Comparison of ENCODE assay signal across 17 cellular contexts in the genomic region with DNA sequence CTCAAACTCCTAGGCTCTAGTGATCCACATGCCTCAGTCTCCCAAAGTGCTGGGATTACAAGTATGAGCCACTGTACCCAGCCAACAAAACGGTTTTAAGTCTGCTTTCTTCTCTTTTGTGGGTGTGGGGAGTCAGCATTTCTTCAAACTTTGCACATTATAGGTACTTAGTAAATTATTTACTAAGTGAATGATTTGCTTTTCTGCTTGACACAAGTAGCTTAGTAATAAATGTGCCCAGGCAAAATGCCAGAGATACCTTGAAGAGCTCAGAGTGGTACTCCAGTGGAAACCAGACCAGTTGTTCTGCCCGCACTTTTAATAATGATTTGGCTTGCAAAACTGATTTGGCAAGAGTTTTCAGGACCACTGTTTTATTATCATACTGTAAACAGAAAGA. TPM values are rescaled to one million over a fixed set of nuclear protein-coding genes. Genes with fewer than 3 reads are reported as not detected.
DNase-seq lines count a peak whose midpoint lies in the region; ATAC-seq, FAIRE-seq and TF ChIP-seq lines count a peak whose summit lies in the region.
"Had no signal": no experiment of that assay in that cellular context is flagged by ENCODE, and none has a peak within 500 bp of the region (broad histone marks: within the 10 kb centered on the region; RNA-seq: fewer than 3 reads in every experiment).

No MANE protein-coding gene starts in this region.

- no peak for TF ChIP-seq POLR2A in A549 (IDR thresholded peaks at IDR 0.05; ENCODE audit: low read length)

- DNase-seq in A549 (ENCODE audit: low read depth in 1 of 2, low spot score in 1 of 2) (peak in 1 of 2 experiments; percentile 45), HuH-7 (ENCODE audit: low spot score) (peak; percentile 33), NCI-H526 (lab: John Stamatoyannopoulos, UW) (peak; percentile 86 to 91), left lung (no peak), GM13977 (ENCODE audit: low spot score) (no peak), islet precursor cell (no peak)
- no peak for DNase-seq in natural killer cell treated with Interleukin-12 subunit alpha and Interleukin-12 subunit beta and Interleukin-15 and Interleukin-18, amount 100 ng/mL, for 72 hours (ENCODE audit: low spot score)
- DNase-seq: activated naive CD4-positive, alpha-beta T cell treated with Interleukin-2 at 50 U/mL for 16 hours; left ventricle myocardium superior; MM.1S; naive thymus-derived CD8-positive, alpha-beta T cell; NCI-H69; sigmoid colon; stimulated activated CD4-positive, alpha-beta T cell treated with anti-CD3 and anti-CD28 coated beads, Interleukin-2, amount 100 ng/mL, for 48 hours; testis had no signal

- no peaks in the 10 kb centered on the region for H3K4me1 Mint-ChIP-seq in natural killer cell treated with Interleukin-12 subunit alpha and Interleukin-12 subunit beta and Interleukin-15 and Interleukin-18, amount 100 ng/mL, for 72 hours (ENCODE audit: low read depth in 2 of 2)
- H3K4me1 Mint-ChIP-seq: naive thymus-derived CD8-positive, alpha-beta T cell had no signal

- peaks cover 13% of the 10 kb centered on the region for H3K4me1 ChIP-seq in A549
- peaks cover 0 to 5% of the 10 kb centered on the region in 2 donors for H3K4me1 ChIP-seq in left lung
- H3K4me1 ChIP-seq: sigmoid colon, testis had no signal

- TF ChIP-seq CTCF in A549 (IDR thresholded peaks at IDR 0.05) (no peak), left lung (IDR thresholded peaks at IDR 0.05) (no peak), GM13977 (IDR thresholded peaks at IDR 0.05; ENCODE audit: extremely low read depth, insufficient read depth, missing control alignments) (no peak)

- POLR2A ChIA-PET in A549 (lab: Yijun Ruan, JAX), result no interaction called here

- no peak overlapping the region for H3K4me3 Mint-ChIP-seq in natural killer cell treated with Interleukin-12 subunit alpha and Interleukin-12 subunit beta and Interleukin-15 and Interleukin-18, amount 100 ng/mL, for 72 hours
- H3K4me3 Mint-ChIP-seq: naive thymus-derived CD8-positive, alpha-beta T cell; T-helper 1 cell treated with Interleukin-12 subunit alpha and Interleukin-12 subunit beta and Interleukin-4 antibody, amounts not matched to agents 30 μg/mL and 1 μg/mL, for 36 hours had no signal

- H3K27ac ChIP-seq in A549 (peak overlapping the region in 1 of 2 experiments; percentile 52; a peak in 1 of 6 replicates), left lung (no peak overlapping the region)
- H3K27ac ChIP-seq: sigmoid colon, testis had no signal

- intact Hi-C loops in left lung (cut with DNase I), result no loop called here

- H3K4me2 ChIP-seq in A549, result peak overlapping the region; percentile 69

- H3K36me3 Mint-ChIP-seq in natural killer cell treated with Interleukin-12 subunit alpha and Interleukin-12 subunit beta and Interleukin-15 and Interleukin-18, amount 100 ng/mL, for 72 hours, result no peaks in the 10 kb centered on the region
- H3K36me3 Mint-ChIP-seq: naive thymus-derived CD8-positive, alpha-beta T cell had no signal

- no peaks in the 10 kb centered on the region for H3K9me3 Mint-ChIP-seq in natural killer cell treated with Interleukin-12 subunit alpha and Interleukin-12 subunit beta and Interleukin-15 and Interleukin-18, amount 100 ng/mL, for 72 hours
- H3K9me3 Mint-ChIP-seq: naive thymus-derived CD8-positive, alpha-beta T cell; T-helper 1 cell treated with Interleukin-12 subunit alpha and Interleukin-12 subunit beta and Interleukin-4 antibody, amounts not matched to agents 30 μg/mL and 1 μg/mL, for 36 hours had no signal

- H3K9me3 ChIP-seq in A549, result no peaks in the 10 kb centered on the region
- H3K9me3 ChIP-seq in left lung, result no peaks in the 10 kb centered on the region
- H3K9me3 ChIP-seq: sigmoid colon, testis had no signal

- TF ChIP-seq EP300 in A549 (IDR thresholded peaks at IDR 0.05), result no peak

- H3K4me3 ChIP-seq in A549 (no peak overlapping the region), left lung (no peak overlapping the region)
- H3K4me3 ChIP-seq: sigmoid colon, testis had no signal

- CTCF ChIA-PET in A549 (lab: Yijun Ruan, JAX), result no interaction called here

- in situ Hi-C loops in GM13977 (cut with MboI; ENCODE audit: low pct_unique_long_range_greater_than_20kb, low sequenced_read_pairs, unreplicated experiment), result no loop called here

- ATAC-seq in A549 (peak in 1 of 2 experiments; percentile 57; a peak in 3 of 6 replicates), left lung (peak; percentile 76), HG03135 (IDR thresholded peaks at IDR 0.05; ENCODE audit: unreplicated experiment) (no peak)
- ATAC-seq in natural killer cell treated with Interleukin-12 subunit alpha and Interleukin-12 subunit beta and Interleukin-15 and Interleukin-18, amount 100 ng/mL, for 72 hours, result no peak
- ATAC-seq: left ventricle myocardium superior; naive thymus-derived CD8-positive, alpha-beta T cell had no signal

- H3K36me3 ChIP-seq in left lung, result no peaks in the 10 kb centered on the region
- H3K36me3 ChIP-seq: sigmoid colon had no signal

- no peak overlapping the region for H3K27ac Mint-ChIP-seq in natural killer cell treated with Interleukin-12 subunit alpha and Interleukin-12 subunit beta and Interleukin-15 and Interleukin-18, amount 100 ng/mL, for 72 hours
- H3K27ac Mint-ChIP-seq: naive thymus-derived CD8-positive, alpha-beta T cell; T-helper 1 cell treated with Interleukin-12 subunit alpha and Interleukin-12 subunit beta and Interleukin-4 antibody, amounts not matched to agents 30 μg/mL and 1 μg/mL, for 36 hours had no signal

- no peaks in the 10 kb centered on the region for H3K27me3 Mint-ChIP-seq in natural killer cell treated with Interleukin-12 subunit alpha and Interleukin-12 subunit beta and Interleukin-15 and Interleukin-18, amount 100 ng/mL, for 72 hours
- H3K27me3 Mint-ChIP-seq: naive thymus-derived CD8-positive, alpha-beta T cell had no signal

- no peak for FAIRE-seq in A549 (lab: Jason Lieb, UNC)

- TF ChIP-seq RAD21 in A549 (conservative IDR thresholded peaks at IDR 0.05 in 1 of 2, IDR thresholded peaks at IDR 0.05 in 1 of 2), result no peak

- WGBS in A549 (ENCODE audit: missing lambda C conversion rate), result 20% methylated on average over 2 of the region's 2 CpGs

- no peaks in the 10 kb centered on the region for H3K27me3 ChIP-seq in left lung
- H3K27me3 ChIP-seq: sigmoid colon, testis had no signal

TF ChIP-seq in A549, 52 proteins besides CTCF, POLR2A, EP300 and RAD21 (continues in another document):
- TF ChIP-seq, protein P1, sequence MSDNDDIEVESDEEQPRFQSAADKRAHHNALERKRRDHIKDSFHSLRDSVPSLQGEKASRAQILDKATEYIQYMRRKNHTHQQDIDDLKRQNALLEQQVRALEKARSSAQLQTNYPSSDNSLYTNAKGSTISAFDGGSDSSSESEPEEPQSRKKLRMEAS (IDR thresholded peaks at IDR 0.05), result no peak
- TF ChIP-seq EHF (CRISPR knock-in tag; IDR thresholded peaks at IDR 0.05) (no peak), ZC3H11A (IDR thresholded peaks at IDR 0.05) (no peak), CBX2 (IDR thresholded peaks at IDR 0.05; ENCODE audit: borderline replicate concordance, low read depth) (no peak)
- TF ChIP-seq, protein P2, sequence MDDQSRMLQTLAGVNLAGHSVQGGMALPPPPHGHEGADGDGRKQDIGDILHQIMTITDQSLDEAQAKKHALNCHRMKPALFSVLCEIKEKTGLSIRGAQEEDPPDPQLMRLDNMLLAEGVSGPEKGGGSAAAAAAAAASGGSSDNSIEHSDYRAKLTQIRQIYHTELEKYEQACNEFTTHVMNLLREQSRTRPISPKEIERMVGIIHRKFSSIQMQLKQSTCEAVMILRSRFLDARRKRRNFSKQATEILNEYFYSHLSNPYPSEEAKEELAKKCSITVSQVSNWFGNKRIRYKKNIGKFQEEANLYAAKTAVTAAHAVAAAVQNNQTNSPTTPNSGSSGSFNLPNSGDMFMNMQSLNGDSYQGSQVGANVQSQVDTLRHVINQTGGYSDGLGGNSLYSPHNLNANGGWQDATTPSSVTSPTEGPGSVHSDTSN (IDR thresholded peaks at IDR 0.05), result no peak
- TF ChIP-seq, protein P3, sequence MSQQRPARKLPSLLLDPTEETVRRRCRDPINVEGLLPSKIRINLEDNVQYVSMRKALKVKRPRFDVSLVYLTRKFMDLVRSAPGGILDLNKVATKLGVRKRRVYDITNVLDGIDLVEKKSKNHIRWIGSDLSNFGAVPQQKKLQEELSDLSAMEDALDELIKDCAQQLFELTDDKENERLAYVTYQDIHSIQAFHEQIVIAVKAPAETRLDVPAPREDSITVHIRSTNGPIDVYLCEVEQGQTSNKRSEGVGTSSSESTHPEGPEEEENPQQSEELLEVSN (IDR thresholded peaks at IDR 0.05; ENCODE audit: borderline replicate concordance, low read depth), result no peak

RNA-seq across cellular contexts. Expression of a gene that starts 15.0 kb away (rescaled TPM):
- polyA plus RNA-seq in A549 (2011; rRNA removed), result 3.4 and 6.3 TPM in 2 replicates
- 0.74 and 1.0 TPM in 2 replicates for polyA plus RNA-seq in A549 (2012; cell fraction: cytosol; rRNA removed)
- polyA plus RNA-seq in A549 (2012; cell fraction: nucleus; rRNA removed), result 0.23 and 0.36 TPM in 2 replicates
- polyA plus RNA-seq in A549 (2017; fragmentation: RNase III; extraction: RNeasy Plus Mini Kit Qiagen cat#74134 plus additional on column Dnase treatment), result 2.1 to 2.8 TPM (median 2.3 TPM) in 3 replicates
- 1.2 and 1.6 TPM in 2 replicates for polyA minus RNA-seq in A549 (2011; rRNA and poly(A)+ RNA removed)
- total RNA-seq in left lung, result 1 to 10 TPM; 1.7 to 1.8 TPM
- total RNA-seq in natural killer cell treated with Interleukin-12 subunit alpha and Interleukin-12 subunit beta and Interleukin-15 and Interleukin-18, amount 100 ng/mL, for 72 hours, result 1 to 10 TPM in 1 of 2 donors, under 1 TPM in 1; 0.88 to 1.2 TPM

RNA-seq across cellular contexts. Expression of a gene that starts 15.1 kb away (rescaled TPM):
- polyA plus RNA-seq in A549 (2011; rRNA removed) (45.5 and 51.7 TPM in 2 replicates), A549 (2017; fragmentation: RNase III; extraction: RNeasy Plus Mini Kit Qiagen cat#74134 plus additional on column Dnase treatment) (20.8 to 21.7 TPM (median 21.4 TPM) in 3 replicates)
- polyA plus RNA-seq in A549 (2012; cell fraction: cytosol; rRNA removed), result 6.2 and 7.1 TPM in 2 replicates
- polyA plus RNA-seq in A549 (2012; cell fraction: nucleus; rRNA removed), result 4.0 and 7.1 TPM in 2 replicates
- 40.5 and 51.0 TPM in 2 replicates for polyA minus RNA-seq in A549 (2011; rRNA and poly(A)+ RNA removed)
- 10 to 100 TPM; 48.9 to 49.0 TPM for total RNA-seq in left lung
- 10 to 100 TPM; 33.3 to 43.5 TPM for total RNA-seq in natural killer cell treated with Interleukin-12 subunit alpha and Interleukin-12 subunit beta and Interleukin-15 and Interleukin-18, amount 100 ng/mL, for 72 hours

RNA-seq across cellular contexts. Expression of a gene that starts 51.3 kb away (rescaled TPM):
- polyA plus RNA-seq in A549 (2011; rRNA removed) (41.5 and 50.1 TPM in 2 replicates), A549 (2017; fragmentation: RNase III; extraction: RNeasy Plus Mini Kit Qiagen cat#74134 plus additional on column Dnase treatment) (32.6 to 37.0 TPM (median 33.7 TPM) in 3 replicates)
- polyA plus RNA-seq in A549 (2012; cell fraction: cytosol; rRNA removed), result 20.0 and 22.0 TPM in 2 replicates
- polyA plus RNA-seq in A549 (2012; cell fraction: nucleus; rRNA removed), result 3.7 and 6.2 TPM in 2 replicates
- polyA minus RNA-seq in A549 (2011; rRNA and poly(A)+ RNA removed), result 7.2 and 9.8 TPM in 2 replicates
- 10 to 100 TPM; 18.4 to 25.1 TPM for total RNA-seq in left lung
- 10 to 100 TPM; 24.0 to 47.6 TPM for total RNA-seq in natural killer cell treated with Interleukin-12 subunit alpha and Interleukin-12 subunit beta and Interleukin-15 and Interleukin-18, amount 100 ng/mL, for 72 hours

Comparison
In these comparisons a context has a peak if more than half of its experiments do, and no peak if none do; other contexts are left out.
1. DNase-seq: peak in HuH-7 (single experiment) and NCI-H526 (2 of 2); none in left lung (0 of 2), GM13977 (single experiment), natural killer cell treated with Interleukin-12 subunit alpha and Interleukin-12 subunit beta and Interleukin-15 and Interleukin-18, amount 100 ng/mL, for 72 hours (single experiment) and islet precursor cell (single experiment).